In the genomic region with DNA sequence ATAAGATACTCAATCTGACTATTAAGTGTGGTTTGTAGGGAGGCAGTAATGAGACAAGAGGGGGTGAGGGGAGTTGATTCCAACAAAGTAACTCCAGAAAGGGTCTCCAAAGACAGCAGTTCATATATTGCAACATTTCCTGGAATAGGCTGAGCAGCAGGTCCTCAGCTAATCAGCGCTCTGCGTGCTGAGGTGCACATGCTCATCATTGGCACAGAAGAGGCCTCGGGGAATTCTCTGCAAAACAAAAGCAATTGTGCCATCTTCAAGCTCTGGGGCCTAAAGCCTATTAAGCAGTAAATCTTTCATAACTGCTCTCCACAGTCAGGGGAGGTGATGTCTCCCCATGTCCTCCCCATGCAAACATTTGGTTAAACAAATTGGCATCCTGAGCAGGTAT, we compare ENCODE assay signal across 13 cellular contexts.
DNase-seq lines count a peak whose midpoint lies in the region; ATAC-seq lines count a peak whose summit lies in the region.
"Had no signal": no experiment of that assay in that cellular context is flagged by ENCODE, and none has a peak within 500 bp of the region (broad histone marks: within the 10 kb centered on the region; RNA-seq: fewer than 3 reads in every experiment).

No MANE protein-coding gene starts in this region.

- intact Hi-C loops in sciatic nerve (cut with DNase I): no loop called here

- ATAC-seq in sciatic nerve (peak; percentile 71), GM21717 (IDR thresholded peaks at IDR 0.05; ENCODE audit: unreplicated experiment) (no peak), HG03045 (IDR thresholded peaks at IDR 0.05; ENCODE audit: unreplicated experiment) (no peak)
- ATAC-seq: WTC11 had no signal

- DNase-seq in NCI-H82 (lab: John Stamatoyannopoulos, UW): peak; percentile 31
- DNase-seq in NCI-H82 treated with DMSO at 0.1 percent for 48 hours (lab: John Stamatoyannopoulos, UW; ENCODE audit: unreplicated experiment): no peak
- DNase-seq in NCI-H345 (lab: John Stamatoyannopoulos, UW): peak; percentile 65
- peak; percentile 49 for DNase-seq in cerebellum (ENCODE audit: low spot score)
- DNase-seq in sciatic nerve (ENCODE audit: low spot score): no peak
- DNase-seq in activated T-cell treated with anti-CD3 and anti-CD28 coated beads, Interleukin-2, amount 50 U/mL, for 48 hours: no peak
- DNase-seq: activated CD8-positive, alpha-beta memory T cell treated with anti-CD3 and anti-CD28 coated beads, Interleukin-2, amount 50 U/mL, for 4 hours; MV-4-11; nucleus accumbens; stimulated activated CD4-positive, alpha-beta T cell treated with anti-CD3 and anti-CD28 coated beads, Interleukin-12 subunit alpha, Interleukin-12 subunit beta, amount 100 ng/mL, for 4 hours had no signal

Comparison
In these comparisons a context has a peak if more than half of its experiments do, and no peak if none do; other contexts are left out.
1. DNase-seq: peak in NCI-H82 (single experiment), NCI-H345 (single experiment) and cerebellum (single experiment); none in NCI-H82 treated with DMSO at 0.1 percent for 48 hours (single experiment), sciatic nerve (single experiment) and activated T-cell treated with anti-CD3 and anti-CD28 coated beads, Interleukin-2, amount 50 U/mL, for 48 hours (0 of 2).